Comparison of ENCODE assay signal across 30 cellular contexts in the genomic region with DNA sequence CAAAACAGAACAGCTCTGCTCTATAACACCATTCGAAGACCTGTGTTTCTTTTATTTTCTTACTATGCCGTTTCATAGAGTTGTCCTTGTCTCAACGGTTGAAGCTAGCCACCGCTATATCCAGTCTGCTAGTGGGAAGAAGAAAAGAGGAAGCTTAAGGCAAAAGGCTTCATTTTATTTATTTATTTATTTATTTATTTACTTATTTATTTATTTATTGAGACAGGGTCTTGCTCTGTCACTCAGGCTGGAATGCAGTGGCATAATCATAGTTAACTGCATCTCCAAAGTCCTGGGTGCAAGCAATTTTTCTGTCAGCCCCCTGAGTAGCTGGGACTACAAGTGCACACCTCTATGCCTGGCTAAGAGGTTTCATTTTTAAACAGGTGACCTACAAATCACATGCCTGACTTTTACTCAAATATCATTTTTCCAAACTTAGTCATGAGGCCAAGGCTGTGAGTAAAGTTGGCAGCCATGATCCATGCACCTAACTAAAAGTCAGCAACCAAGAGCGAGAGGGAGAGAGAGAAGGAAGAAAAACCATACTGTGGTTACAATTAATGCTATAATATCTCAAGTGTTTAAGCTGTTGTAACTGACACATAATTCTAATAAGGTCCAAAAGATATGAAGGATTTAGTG.
"Had no signal": no experiment of that assay in that cellular context is flagged by ENCODE, and none has a peak within 500 bp of the region (broad histone marks: within the 10 kb centered on the region; RNA-seq: fewer than 3 reads in every experiment).

No MANE protein-coding gene starts in this region.

- H3K4me3 ChIP-seq: colonic mucosa, gastroesophageal sphincter, hepatocyte, pancreas, prostate gland, spleen, suprapubic skin, tibial artery had no signal

- H3K9me3 Mint-ChIP-seq: activated naive CD8-positive, alpha-beta T cell treated with anti-CD3 and anti-CD28 coated beads, Interleukin-2, amount 10 ng/mL, durations not matched to agents 7 days and 5 days had no signal

- H3K27me3 Mint-ChIP-seq: activated CD4-positive, alpha-beta memory T cell treated with anti-CD3 and anti-CD28 coated beads for 36 hours; activated naive CD4-positive, alpha-beta T cell treated with anti-CD3 and anti-CD28 coated beads, Interleukin-2, amount 10 ng/mL, durations not matched to agents 7 days and 5 days; activated naive CD8-positive, alpha-beta T cell treated with anti-CD3 and anti-CD28 coated beads, Interleukin-2, amount 10 ng/mL, durations not matched to agents 7 days and 5 days; central memory CD8-positive, alpha-beta T cell; naive thymus-derived CD8-positive, alpha-beta T cell had no signal

- H3K4me3 Mint-ChIP-seq: activated CD4-positive, alpha-beta memory T cell treated with anti-CD3 and anti-CD28 coated beads for 36 hours; activated naive CD4-positive, alpha-beta T cell treated with anti-CD3 and anti-CD28 coated beads, Interleukin-2, amount 10 ng/mL, durations not matched to agents 7 days and 5 days; activated naive CD8-positive, alpha-beta T cell treated with anti-CD3 and anti-CD28 coated beads, Interleukin-2, amount 10 ng/mL, durations not matched to agents 7 days and 5 days; activated T-helper 1 cell treated with anti-CD3 and anti-CD28 coated beads, Interleukin-12 subunit alpha, Interleukin-12 subunit beta, Interleukin-2, Interleukin-4 antibody, amounts not matched to agents 30 ng/mL and 10 ng/mL and 1 ng/mL, durations not matched to agents 14 hours and 24 hours and 36 hours; central memory CD8-positive, alpha-beta T cell; naive thymus-derived CD8-positive, alpha-beta T cell; neural crest cell had no signal

- H3K36me3 Mint-ChIP-seq: activated CD4-positive, alpha-beta memory T cell treated with anti-CD3 and anti-CD28 coated beads for 36 hours; activated naive CD4-positive, alpha-beta T cell treated with anti-CD3 and anti-CD28 coated beads, Interleukin-2, amount 10 ng/mL, durations not matched to agents 7 days and 5 days; activated naive CD8-positive, alpha-beta T cell treated with anti-CD3 and anti-CD28 coated beads, Interleukin-2, amount 10 ng/mL, durations not matched to agents 7 days and 5 days; naive thymus-derived CD8-positive, alpha-beta T cell had no signal

- H3K4me1 ChIP-seq: colonic mucosa, gastroesophageal sphincter, pancreas, prostate gland, spleen, suprapubic skin, tibial artery had no signal

- H3K9me3 ChIP-seq: colonic mucosa, pancreas, prostate gland, suprapubic skin, tibial artery had no signal

- ATAC-seq: activated CD4-positive, CD25-positive, alpha-beta regulatory T cell treated with anti-CD3 and anti-CD28 coated beads, Interleukin-2, amount 50 U/mL, for 24 hours; gastroesophageal sphincter; naive thymus-derived CD8-positive, alpha-beta T cell; pancreas; right cardiac atrium had no signal

- H3K4me1 Mint-ChIP-seq: activated naive CD4-positive, alpha-beta T cell treated with anti-CD3 and anti-CD28 coated beads, Interleukin-2, amount 10 ng/mL, durations not matched to agents 7 days and 5 days; activated naive CD8-positive, alpha-beta T cell treated with anti-CD3 and anti-CD28 coated beads, Interleukin-2, amount 10 ng/mL, durations not matched to agents 7 days and 5 days; central memory CD8-positive, alpha-beta T cell; naive thymus-derived CD8-positive, alpha-beta T cell; neural crest cell had no signal

- H3K36me3 ChIP-seq: colonic mucosa, pancreas, prostate gland, spleen, suprapubic skin, tibial artery had no signal

- H3K27ac ChIP-seq: colonic mucosa, gastroesophageal sphincter, hepatocyte, pancreas, prostate gland, spleen, suprapubic skin, tibial artery, WERI-Rb-1 had no signal

- H3K27ac Mint-ChIP-seq: activated CD4-positive, alpha-beta memory T cell treated with anti-CD3 and anti-CD28 coated beads for 36 hours; activated naive CD4-positive, alpha-beta T cell treated with anti-CD3 and anti-CD28 coated beads, Interleukin-2, amount 10 ng/mL, durations not matched to agents 7 days and 5 days; activated naive CD8-positive, alpha-beta T cell treated with anti-CD3 and anti-CD28 coated beads, Interleukin-2, amount 10 ng/mL, durations not matched to agents 7 days and 5 days; activated T-helper 1 cell treated with anti-CD3 and anti-CD28 coated beads, Interleukin-12 subunit alpha, Interleukin-12 subunit beta, Interleukin-2, Interleukin-4 antibody, amounts not matched to agents 30 ng/mL and 10 ng/mL and 1 ng/mL, durations not matched to agents 14 hours and 24 hours and 36 hours; naive thymus-derived CD8-positive, alpha-beta T cell had no signal

- DNase-seq: activated CD4-positive, alpha-beta memory T cell treated with anti-CD3 and anti-CD28 coated beads for 36 hours; activated CD4-positive, alpha-beta T cell treated with anti-CD3 and anti-CD28 coated beads for 48 hours; activated CD8-positive, alpha-beta memory T cell treated with anti-CD3 and anti-CD28 coated beads, Interleukin-2, amount 50 U/mL, for 4 hours; activated effector memory CD4-positive, alpha-beta T cell treated with anti-CD3 and anti-CD28 coated beads, Interleukin-2, amount 50 U/mL, for 16 hours; activated naive CD4-positive, alpha-beta T cell treated with anti-CD3 and anti-CD28 coated beads, Interleukin-2, amount 10 ng/mL, durations not matched to agents 7 days and 5 days; activated naive CD8-positive, alpha-beta T cell treated with anti-CD3 and anti-CD28 coated beads, Interleukin-2, amount 10 ng/mL, durations not matched to agents 7 days and 5 days; activated T-cell treated with anti-CD3 and anti-CD28 coated beads, Interleukin-2, amount 50 U/mL, for 1 hour; amniotic stem cell; colonic mucosa; effector CD8-positive, alpha-beta T cell; erythroblast; kidney; mesenchymal stem cell; naive thymus-derived CD8-positive, alpha-beta T cell; nucleus accumbens; pancreas; right cardiac atrium; spleen; stimulated activated naive CD4-positive, alpha-beta T cell; T-helper 9 cell; tibial artery; WERI-Rb-1 had no signal
